In the genomic region with DNA sequence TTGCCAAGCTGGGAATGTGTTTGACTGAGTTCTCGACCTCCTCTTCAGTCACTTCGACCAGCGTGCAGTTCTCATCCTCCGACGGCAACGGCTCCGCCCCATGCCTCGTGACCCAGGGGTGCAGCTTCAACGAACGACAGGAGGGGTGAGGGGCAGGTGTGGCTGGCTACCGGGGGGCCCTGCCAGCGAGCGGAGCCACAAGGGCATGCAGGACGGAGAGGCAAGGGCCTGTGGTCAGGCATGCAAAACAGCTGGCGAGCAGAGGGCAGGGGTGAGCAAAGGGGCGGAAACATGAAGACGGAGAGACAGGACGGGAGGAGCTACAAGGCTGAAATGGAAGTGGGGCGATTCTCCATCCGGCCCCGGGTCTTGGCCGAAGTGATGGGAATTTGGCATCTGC, we compare ENCODE assay signal across 11 cellular contexts. TPM values are rescaled to one million over a fixed set of nuclear protein-coding genes. Genes with fewer than 3 reads are reported as not detected.
DNase-seq lines count a peak whose midpoint lies in the region; ATAC-seq and TF ChIP-seq lines count a peak whose summit lies in the region.
"Had no signal": no experiment of that assay in that cellular context is flagged by ENCODE, and none has a peak within 500 bp of the region (broad histone marks: within the 10 kb centered on the region; RNA-seq: fewer than 3 reads in every experiment).

No MANE protein-coding gene starts in this region.

- no peak overlapping the region for H3K27ac Mint-ChIP-seq in activated T-cell treated with anti-CD3 and anti-CD28 coated beads, Interleukin-2, amount 50 U/mL, for 24 hours
- no peak overlapping the region for H3K27ac Mint-ChIP-seq in activated CD4-positive, alpha-beta T cell treated with anti-CD3 and anti-CD28 coated beads for 36 hours

- CTCF ChIA-PET in activated CD4-positive, alpha-beta T cell treated with anti-CD3 and anti-CD28 coated beads for 36 hours (lab: Charles Lee) = interaction anchor here (0.5 to 1.0 kb wide), 2 partner anchors 11 to 672 kb away, joined by 3 read pairs; no protein-coding TSS in a partner anchor

- ATAC-seq in GM19324 (IDR thresholded peaks at IDR 0.05; ENCODE audit: low FRiP score, unreplicated experiment) = peak; percentile 93
- peak; percentile 73 for ATAC-seq in HG02623 (IDR thresholded peaks at IDR 0.05; ENCODE audit: unreplicated experiment)
- ATAC-seq in HG03521 (IDR thresholded peaks at IDR 0.05; ENCODE audit: unreplicated experiment) = peak; percentile 86
- ATAC-seq in activated CD4-positive, alpha-beta T cell treated with anti-CD3 and anti-CD28 coated beads for 36 hours = no peak
- ATAC-seq: sciatic nerve had no signal

- DNase-seq in GM06990 (ENCODE audit: extremely low read depth, insufficient read length) = peak; percentile 80
- no peak for DNase-seq in activated T-cell treated with anti-CD3 and anti-CD28 coated beads, Interleukin-2, amount 50 U/mL, for 24 hours
- no peak for DNase-seq in NOMO-1 treated with DMSO at 0.1 percent for 48 hours (lab: John Stamatoyannopoulos, UW; ENCODE audit: unreplicated experiment)
- no peak for DNase-seq in activated CD4-positive, alpha-beta T cell treated with anti-CD3 and anti-CD28 coated beads for 36 hours
- DNase-seq in ovary = no peak
- DNase-seq: DMS79 treated with DMSO at 0.1 percent for 48 hours, NCI-H2081 had no signal

- peaks cover 89% of the 10 kb centered on the region for H3K36me3 Mint-ChIP-seq in activated T-cell treated with anti-CD3 and anti-CD28 coated beads, Interleukin-2, amount 50 U/mL, for 24 hours (ENCODE audit: low read depth)
- peaks cover 46% of the 10 kb centered on the region for H3K36me3 Mint-ChIP-seq in activated CD4-positive, alpha-beta T cell treated with anti-CD3 and anti-CD28 coated beads for 36 hours (ENCODE audit: low read depth)

- intact Hi-C loops in activated CD4-positive, alpha-beta T cell treated with anti-CD3 and anti-CD28 coated beads for 36 hours (cut with DNase I, micrococcal nuclease) = no loop called here
- intact Hi-C loops in ovary (cut with DNase I) = no loop called here

- TF ChIP-seq EP300 in ovary (IDR thresholded peaks at IDR 0.05) = no peak

- peaks cover 7% of the 10 kb centered on the region for H3K4me1 Mint-ChIP-seq in activated T-cell treated with anti-CD3 and anti-CD28 coated beads, Interleukin-2, amount 50 U/mL, for 24 hours (ENCODE audit: low read depth)
- H3K4me1 Mint-ChIP-seq in activated CD4-positive, alpha-beta T cell treated with anti-CD3 and anti-CD28 coated beads for 36 hours = peaks cover 5% of the 10 kb centered on the region

- TF ChIP-seq POLR2A in ovary (IDR thresholded peaks at IDR 0.05) = no peak

- POLR2A ChIA-PET in activated CD4-positive, alpha-beta T cell treated with anti-CD3 and anti-CD28 coated beads for 36 hours (lab: Charles Lee) = interaction anchor here (0.6 kb wide), 1 partner anchor 10 kb away, joined by 4 read pairs; no protein-coding TSS in a partner anchor

- H3K27me3 Mint-ChIP-seq in activated T-cell treated with anti-CD3 and anti-CD28 coated beads, Interleukin-2, amount 50 U/mL, for 24 hours = no peaks in the 10 kb centered on the region
- no peaks in the 10 kb centered on the region for H3K27me3 Mint-ChIP-seq in activated CD4-positive, alpha-beta T cell treated with anti-CD3 and anti-CD28 coated beads for 36 hours

- no peaks in the 10 kb centered on the region for H3K9me3 Mint-ChIP-seq in activated T-cell treated with anti-CD3 and anti-CD28 coated beads, Interleukin-2, amount 50 U/mL, for 24 hours
- H3K9me3 Mint-ChIP-seq in activated CD4-positive, alpha-beta T cell treated with anti-CD3 and anti-CD28 coated beads for 36 hours (ENCODE audit: low read depth) = no peaks in the 10 kb centered on the region

- H3K4me1 ChIP-seq in ovary (ENCODE audit: insufficient read depth) = no peaks in the 10 kb centered on the region

- H3K4me3 ChIP-seq in GM06990 (replicated peaks; ENCODE audit: low read depth, low read length) = no peak overlapping the region
- H3K4me3 ChIP-seq in ovary = no peak overlapping the region

- H3K4me3 Mint-ChIP-seq in activated T-cell treated with anti-CD3 and anti-CD28 coated beads, Interleukin-2, amount 50 U/mL, for 24 hours = no peak overlapping the region
- no peak overlapping the region for H3K4me3 Mint-ChIP-seq in activated CD4-positive, alpha-beta T cell treated with anti-CD3 and anti-CD28 coated beads for 36 hours

- H3K27ac ChIP-seq in ovary = no peak overlapping the region

- H3K27me3 ChIP-seq in GM06990 (replicated peaks; ENCODE audit: control insufficient read depth, insufficient read depth, low read length) (no peaks in the 10 kb centered on the region), ovary (no peaks in the 10 kb centered on the region)

- no peak for TF ChIP-seq CTCF in GM06990 (IDR thresholded peaks at IDR 0.05; ENCODE audit: insufficient read depth, low read length, poor library complexity, severe bottlenecking)
- TF ChIP-seq CTCF in ovary (IDR thresholded peaks at IDR 0.05) = no peak

- no peaks in the 10 kb centered on the region for H3K9me3 ChIP-seq in ovary

- WGBS in ovary, 3 donors = 82 to 86% (median 84%) methylated on average over 22 of the region's 22 CpGs

- H3K36me3 ChIP-seq in GM06990 (ENCODE audit: control insufficient read depth, insufficient read depth, low read length) = peaks cover 33% of the 10 kb centered on the region
- no peaks in the 10 kb centered on the region for H3K36me3 ChIP-seq in ovary

RNA-seq across cellular contexts. Expression of a gene that starts 38.7 kb away (rescaled TPM):
- total RNA-seq in activated CD4-positive, alpha-beta T cell treated with anti-CD3 and anti-CD28 coated beads for 36 hours = 10 to 100 TPM; 21.2 to 21.6 TPM
- total RNA-seq in ovary = 10 to 100 TPM; 17.8 to 46.7 (median 24.5) TPM
- 10 to 100 TPM; 26.6 to 44.5 TPM for polyA plus RNA-seq in ovary

RNA-seq across cellular contexts. Expression of a gene that starts 47.9 kb away (rescaled TPM):
- 10 to 100 TPM; 24.2 to 30.3 TPM for total RNA-seq in activated CD4-positive, alpha-beta T cell treated with anti-CD3 and anti-CD28 coated beads for 36 hours
- total RNA-seq in ovary = 10 to 100 TPM; 19.0 to 44.6 (median 38.6) TPM
- polyA plus RNA-seq in ovary = 10 to 100 TPM; 23.2 to 38.0 TPM
